In genomic region chr16:58734459-58734787, GRCh38 we compare ENCODE assay signal across 8 cellular contexts. TPM values are rescaled to one million over a fixed set of nuclear protein-coding genes. Genes with fewer than 3 reads are reported as not detected.
DNase-seq lines count a peak whose midpoint lies in the region; ATAC-seq and TF ChIP-seq lines count a peak whose summit lies in the region.

No MANE protein-coding gene starts in this region.

- peaks cover 8% of the 10 kb centered on the region for H3K4me1 Mint-ChIP-seq in progenitor cell of endocrine pancreas (ENCODE audit: low read depth)

- POLR2A ChIA-PET in RWPE1 (lab: Yijun Ruan, JAX; ENCODE audit: low non-redundant PET) = interaction anchor here (0.7 kb wide), 1 partner anchor 486 kb away, joined by 5 read pairs; no protein-coding TSS in a partner anchor

- TF ChIP-seq CTCF in RWPE1 (conservative IDR thresholded peaks at IDR 0.05; ENCODE audit: low read depth) (peak; percentile 55), esophagus muscularis mucosa (IDR thresholded peaks at IDR 0.05) (no peak), progenitor cell of endocrine pancreas (IDR thresholded peaks at IDR 0.05; ENCODE audit: unreplicated experiment) (no peak)

- TF ChIP-seq POLR2A in esophagus muscularis mucosa (IDR thresholded peaks at IDR 0.05; ENCODE audit: low read depth) = no peak

- no peaks in the 10 kb centered on the region for H3K36me3 ChIP-seq in ES-I3 (ENCODE audit: insufficient read depth, low read length)
- no peaks in the 10 kb centered on the region for H3K36me3 ChIP-seq in esophagus muscularis mucosa

- H3K9ac ChIP-seq in ES-I3 (ENCODE audit: low read depth, low read length) = peak overlapping the region; percentile 97; the same call in 1 of the 2 replicates

- ATAC-seq in GM21786 (IDR thresholded peaks at IDR 0.05; ENCODE audit: unreplicated experiment) = no peak

- WGBS in esophagus muscularis mucosa = 32% methylated on average over 8 of the region's 8 CpGs

- H3K9me3 ChIP-seq in ES-I3 (ENCODE audit: control insufficient read depth, insufficient read depth, low read length) (no peaks in the 10 kb centered on the region), esophagus muscularis mucosa (no peaks in the 10 kb centered on the region)

- H3K4me1 ChIP-seq in ES-I3 (ENCODE audit: insufficient read depth, low read length) = peaks cover 9% of the 10 kb centered on the region
- peaks cover 39 to 48% (median 45%) of the 10 kb centered on the region in 4 donors for H3K4me1 ChIP-seq in esophagus muscularis mucosa

- H3K27ac ChIP-seq in RWPE1 = peak overlapping the region; percentile 80
- H3K27ac ChIP-seq in esophagus muscularis mucosa (replicated peaks in 1 of 4) = peak overlapping the region; percentile 87 to 91 (median 90)

- H3K27ac Mint-ChIP-seq in progenitor cell of endocrine pancreas = peak overlapping the region; percentile 71

- no peak for TF ChIP-seq EP300 in esophagus muscularis mucosa (IDR thresholded peaks at IDR 0.05)

- CTCF ChIA-PET in RWPE1 (lab: Yijun Ruan, JAX) = interaction anchor here (0.6 to 0.7 kb wide), 6 partner anchors 10 to 491 kb away, joined by 3 to 4 read pairs (median 3); partner anchors contain the start of gene NDRG4

- H3K27me3 ChIP-seq in esophagus muscularis mucosa = no peaks in the 10 kb centered on the region

- DNase-seq in RWPE1 (ENCODE audit: low spot score) (no peak), esophagus muscularis mucosa (ENCODE audit: extremely low spot score) (no peak), progenitor cell of endocrine pancreas (ENCODE audit: low spot score, unreplicated experiment) (no peak), NCI-H446 (lab: John Stamatoyannopoulos, UW) (no peak), ecto neural progenitor cell (ENCODE audit: low spot score) (no peak)
- no peak for DNase-seq in activated effector memory CD4-positive, alpha-beta T cell treated with Interleukin-2 at 50 U/mL for 16 hours

- peaks cover 1% of the 10 kb centered on the region for H3K36me3 Mint-ChIP-seq in progenitor cell of endocrine pancreas (ENCODE audit: insufficient read depth)

- peak overlapping the region; percentile 74 to 93 (median 90) for H3K4me3 ChIP-seq in esophagus muscularis mucosa

- H3K9me3 Mint-ChIP-seq in progenitor cell of endocrine pancreas (ENCODE audit: low read depth) = no peaks in the 10 kb centered on the region

- H3K27me3 Mint-ChIP-seq in progenitor cell of endocrine pancreas = no peaks in the 10 kb centered on the region

- H3K4me3 Mint-ChIP-seq in progenitor cell of endocrine pancreas (ENCODE audit: low read depth) = peak overlapping the region; percentile 99

- intact Hi-C loops in esophagus muscularis mucosa (cut with DNase I) = loop anchor here (5.0 kb wide), 1 partner anchor 37 kb away; no protein-coding TSS in a partner anchor

RNA-seq across cellular contexts. Expression of gene GOT2, which starts 0.3 kb away (rescaled TPM):
- 100 to 1,000 TPM in 1 of 4 donors, 10 to 100 TPM in 3; 64.1 to 108 (median 92.6) TPM for total RNA-seq in esophagus muscularis mucosa
- 79.8 and 82.9 TPM in 2 replicates for total RNA-seq in progenitor cell of endocrine pancreas

RNA-seq across cellular contexts. Expression of gene SLC38A7, which starts 49.9 kb away (rescaled TPM):
- total RNA-seq in esophagus muscularis mucosa (10 to 100 TPM in 3 of 4 donors, 1 to 10 TPM in 1; 8.1 to 11.6 (median 10.3) TPM), progenitor cell of endocrine pancreas (43.4 and 43.7 TPM in 2 replicates)
